Comparison of ENCODE assay signal across 1 cellular context in genomic region chr17:51435641-51436091, GRCh38.
TF ChIP-seq lines count a peak whose summit lies in the region.

No MANE protein-coding gene starts in this region.

TF ChIP-seq in HepG2, 621 proteins besides CTCF, POLR2A, EP300 and RAD21 (continued from another document and continues in another):
- TF ChIP-seq, protein P1, sequence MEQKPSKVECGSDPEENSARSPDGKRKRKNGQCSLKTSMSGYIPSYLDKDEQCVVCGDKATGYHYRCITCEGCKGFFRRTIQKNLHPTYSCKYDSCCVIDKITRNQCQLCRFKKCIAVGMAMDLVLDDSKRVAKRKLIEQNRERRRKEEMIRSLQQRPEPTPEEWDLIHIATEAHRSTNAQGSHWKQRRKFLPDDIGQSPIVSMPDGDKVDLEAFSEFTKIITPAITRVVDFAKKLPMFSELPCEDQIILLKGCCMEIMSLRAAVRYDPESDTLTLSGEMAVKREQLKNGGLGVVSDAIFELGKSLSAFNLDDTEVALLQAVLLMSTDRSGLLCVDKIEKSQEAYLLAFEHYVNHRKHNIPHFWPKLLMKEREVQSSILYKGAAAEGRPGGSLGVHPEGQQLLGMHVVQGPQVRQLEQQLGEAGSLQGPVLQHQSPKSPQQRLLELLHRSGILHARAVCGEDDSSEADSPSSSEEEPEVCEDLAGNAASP (CRISPR knock-in tag; IDR thresholded peaks at IDR 0.05; ENCODE audit: borderline replicate concordance) = peak; percentile 13; the same call in 1 of the 2 replicates
- peak; percentile 50; the same call in 1 of the 2 replicates for TF ChIP-seq THAP11 (CRISPR knock-in tag; IDR thresholded peaks at IDR 0.05)
- peak; percentile 69; the same call in 1 of the 2 replicates for TF ChIP-seq PITX1 (CRISPR knock-in tag; IDR thresholded peaks at IDR 0.05)
- TF ChIP-seq ZNF644 (CRISPR knock-in tag; IDR thresholded peaks at IDR 0.05; ENCODE audit: low read depth) = peak; percentile 95
- TF ChIP-seq, protein P2, sequence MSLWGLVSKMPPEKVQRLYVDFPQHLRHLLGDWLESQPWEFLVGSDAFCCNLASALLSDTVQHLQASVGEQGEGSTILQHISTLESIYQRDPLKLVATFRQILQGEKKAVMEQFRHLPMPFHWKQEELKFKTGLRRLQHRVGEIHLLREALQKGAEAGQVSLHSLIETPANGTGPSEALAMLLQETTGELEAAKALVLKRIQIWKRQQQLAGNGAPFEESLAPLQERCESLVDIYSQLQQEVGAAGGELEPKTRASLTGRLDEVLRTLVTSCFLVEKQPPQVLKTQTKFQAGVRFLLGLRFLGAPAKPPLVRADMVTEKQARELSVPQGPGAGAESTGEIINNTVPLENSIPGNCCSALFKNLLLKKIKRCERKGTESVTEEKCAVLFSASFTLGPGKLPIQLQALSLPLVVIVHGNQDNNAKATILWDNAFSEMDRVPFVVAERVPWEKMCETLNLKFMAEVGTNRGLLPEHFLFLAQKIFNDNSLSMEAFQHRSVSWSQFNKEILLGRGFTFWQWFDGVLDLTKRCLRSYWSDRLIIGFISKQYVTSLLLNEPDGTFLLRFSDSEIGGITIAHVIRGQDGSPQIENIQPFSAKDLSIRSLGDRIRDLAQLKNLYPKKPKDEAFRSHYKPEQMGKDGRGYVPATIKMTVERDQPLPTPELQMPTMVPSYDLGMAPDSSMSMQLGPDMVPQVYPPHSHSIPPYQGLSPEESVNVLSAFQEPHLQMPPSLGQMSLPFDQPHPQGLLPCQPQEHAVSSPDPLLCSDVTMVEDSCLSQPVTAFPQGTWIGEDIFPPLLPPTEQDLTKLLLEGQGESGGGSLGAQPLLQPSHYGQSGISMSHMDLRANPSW (CRISPR knock-in tag; IDR thresholded peaks at IDR 0.05; ENCODE audit: borderline replicate concordance) = no peak
- TF ChIP-seq AGO1 (IDR thresholded peaks at IDR 0.05; ENCODE audit: low read depth, low read length, poor library complexity, severe bottlenecking) = no peak
- TF ChIP-seq ZNF264 (CRISPR knock-in tag; IDR thresholded peaks at IDR 0.05) = 0 out of 2 replicates have a peak, but pooled peaks have one; percentile 28
- no peak for TF ChIP-seq ZNF251 (CRISPR knock-in tag; IDR thresholded peaks at IDR 0.05)
- no peak for TF ChIP-seq YEATS4 (CRISPR knock-in tag; IDR thresholded peaks at IDR 0.05; ENCODE audit: borderline replicate concordance)
- TF ChIP-seq NR2F6 (IDR thresholded peaks at IDR 0.05) = peak; percentile 58
- TF ChIP-seq NR2F6 (CRISPR knock-in tag; IDR thresholded peaks at IDR 0.05) = peak; percentile 53; the same call in 1 of the 2 replicates
- peak; percentile 30; the same call in 1 of the 2 replicates for TF ChIP-seq FOXA1 (IDR thresholded peaks at IDR 0.05)
- peak; percentile 84 for TF ChIP-seq FOXA1 (CRISPR knock-in tag; IDR thresholded peaks at IDR 0.05)
- 0 out of 2 replicates have a peak, but pooled peaks have one; percentile 49 for TF ChIP-seq HOXA3 (CRISPR knock-in tag; IDR thresholded peaks at IDR 0.05)
- no peak for TF ChIP-seq NONO (IDR thresholded peaks at IDR 0.05)
- peak; percentile 68 for TF ChIP-seq NONO (CRISPR knock-in tag; conservative IDR thresholded peaks at IDR 0.05)
- TF ChIP-seq, protein P3, sequence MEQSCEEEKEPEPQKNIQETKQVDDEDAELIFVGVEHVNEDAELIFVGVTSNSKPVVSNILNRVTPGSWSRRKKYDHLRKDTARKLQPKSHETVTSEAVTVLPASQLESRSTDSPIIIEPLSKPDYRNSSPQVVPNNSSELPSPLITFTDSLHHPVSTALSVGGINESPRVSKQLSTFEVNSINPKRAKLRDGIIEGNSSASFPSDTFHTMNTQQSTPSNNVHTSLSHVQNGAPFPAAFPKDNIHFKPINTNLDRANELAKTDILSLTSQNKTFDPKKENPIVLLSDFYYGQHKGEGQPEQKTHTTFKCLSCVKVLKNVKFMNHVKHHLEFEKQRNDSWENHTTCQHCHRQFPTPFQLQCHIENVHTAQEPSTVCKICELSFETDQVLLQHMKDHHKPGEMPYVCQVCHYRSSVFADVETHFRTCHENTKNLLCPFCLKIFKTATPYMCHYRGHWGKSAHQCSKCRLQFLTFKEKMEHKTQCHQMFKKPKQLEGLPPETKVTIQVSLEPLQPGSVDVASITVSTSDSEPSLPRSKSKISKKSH (CRISPR knock-in tag; IDR thresholded peaks at IDR 0.05; ENCODE audit: borderline replicate concordance) = no peak
- TF ChIP-seq NCOA2 (CRISPR knock-in tag; IDR thresholded peaks at IDR 0.05) = 0 out of 2 replicates have a peak, but pooled peaks have one; percentile 14
- TF ChIP-seq, protein P4, sequence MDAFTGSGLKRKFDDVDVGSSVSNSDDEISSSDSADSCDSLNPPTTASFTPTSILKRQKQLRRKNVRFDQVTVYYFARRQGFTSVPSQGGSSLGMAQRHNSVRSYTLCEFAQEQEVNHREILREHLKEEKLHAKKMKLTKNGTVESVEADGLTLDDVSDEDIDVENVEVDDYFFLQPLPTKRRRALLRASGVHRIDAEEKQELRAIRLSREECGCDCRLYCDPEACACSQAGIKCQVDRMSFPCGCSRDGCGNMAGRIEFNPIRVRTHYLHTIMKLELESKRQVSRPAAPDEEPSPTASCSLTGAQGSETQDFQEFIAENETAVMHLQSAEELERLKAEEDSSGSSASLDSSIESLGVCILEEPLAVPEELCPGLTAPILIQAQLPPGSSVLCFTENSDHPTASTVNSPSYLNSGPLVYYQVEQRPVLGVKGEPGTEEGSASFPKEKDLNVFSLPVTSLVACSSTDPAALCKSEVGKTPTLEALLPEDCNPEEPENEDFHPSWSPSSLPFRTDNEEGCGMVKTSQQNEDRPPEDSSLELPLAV (CRISPR knock-in tag; conservative IDR thresholded peaks at IDR 0.05; ENCODE audit: low read depth) = no peak
- no peak for TF ChIP-seq FOXC1 (CRISPR knock-in tag; IDR thresholded peaks at IDR 0.05; ENCODE audit: borderline replicate concordance)
- 0 out of 2 replicates have a peak, but pooled peaks have one; percentile 31 for TF ChIP-seq MEIS1 (CRISPR knock-in tag; IDR thresholded peaks at IDR 0.05; ENCODE audit: borderline replicate concordance)
- TF ChIP-seq SMC3 (IDR thresholded peaks at IDR 0.05; ENCODE audit: low read length) = no peak
- no peak; the same call in 1 of the 2 replicates for TF ChIP-seq ZNF619 (CRISPR knock-in tag; IDR thresholded peaks at IDR 0.05)
- no peak for TF ChIP-seq MAFK (conservative IDR thresholded peaks at IDR 0.05 in 1 of 2, IDR thresholded peaks at IDR 0.05 in 1 of 2; ENCODE audit: low read length in 2 of 2)
- 0 out of 2 replicates have a peak, but pooled peaks have one; percentile 43 for TF ChIP-seq ZNF792 (CRISPR knock-in tag; IDR thresholded peaks at IDR 0.05)
- TF ChIP-seq GATAD2A (CRISPR knock-in tag; IDR thresholded peaks at IDR 0.05) = peak; percentile 66; the same call in 1 of the 2 replicates
- TF ChIP-seq ZNF138 (CRISPR knock-in tag; IDR thresholded peaks at IDR 0.05; ENCODE audit: low read depth) = no peak
- TF ChIP-seq CAMTA2 (CRISPR knock-in tag; IDR thresholded peaks at IDR 0.05; ENCODE audit: borderline replicate concordance) = peak; percentile 73; the same call in 1 of the 2 replicates
- TF ChIP-seq RORA (CRISPR knock-in tag; IDR thresholded peaks at IDR 0.05) = no peak
- TF ChIP-seq KMT2A (CRISPR knock-in tag; IDR thresholded peaks at IDR 0.05) = no peak
- TF ChIP-seq ARNTL (CRISPR knock-in tag; IDR thresholded peaks at IDR 0.05) = no peak
- TF ChIP-seq ZNF33A (CRISPR knock-in tag; IDR thresholded peaks at IDR 0.05; ENCODE audit: borderline replicate concordance) = no peak
- no peak for TF ChIP-seq CHCHD3 (CRISPR knock-in tag; IDR thresholded peaks at IDR 0.05)
- TF ChIP-seq SAFB2 (CRISPR knock-in tag; IDR thresholded peaks at IDR 0.05; ENCODE audit: borderline replicate concordance, low read depth) = no peak
- no peak for TF ChIP-seq ZSCAN12 (CRISPR knock-in tag; IDR thresholded peaks at IDR 0.05)
- TF ChIP-seq FOXA3 (CRISPR knock-in tag; IDR thresholded peaks at IDR 0.05) = peak; percentile 86
- TF ChIP-seq WIZ (CRISPR knock-in tag; IDR thresholded peaks at IDR 0.05) = peak; percentile 84; the same call in 1 of the 2 replicates
- peak; percentile 84 for TF ChIP-seq ZBTB37 (CRISPR knock-in tag; IDR thresholded peaks at IDR 0.05)
- no peak for TF ChIP-seq CHD4 (IDR thresholded peaks at IDR 0.05; ENCODE audit: borderline replicate concordance, low read length)
- TF ChIP-seq CBX1 (IDR thresholded peaks at IDR 0.05; ENCODE audit: low read depth) = peak; percentile 50
- peak; percentile 97 for TF ChIP-seq XRCC5 (optimal IDR thresholded peaks at IDR 0.05; ENCODE audit: low read length)
- TF ChIP-seq, protein P5, sequence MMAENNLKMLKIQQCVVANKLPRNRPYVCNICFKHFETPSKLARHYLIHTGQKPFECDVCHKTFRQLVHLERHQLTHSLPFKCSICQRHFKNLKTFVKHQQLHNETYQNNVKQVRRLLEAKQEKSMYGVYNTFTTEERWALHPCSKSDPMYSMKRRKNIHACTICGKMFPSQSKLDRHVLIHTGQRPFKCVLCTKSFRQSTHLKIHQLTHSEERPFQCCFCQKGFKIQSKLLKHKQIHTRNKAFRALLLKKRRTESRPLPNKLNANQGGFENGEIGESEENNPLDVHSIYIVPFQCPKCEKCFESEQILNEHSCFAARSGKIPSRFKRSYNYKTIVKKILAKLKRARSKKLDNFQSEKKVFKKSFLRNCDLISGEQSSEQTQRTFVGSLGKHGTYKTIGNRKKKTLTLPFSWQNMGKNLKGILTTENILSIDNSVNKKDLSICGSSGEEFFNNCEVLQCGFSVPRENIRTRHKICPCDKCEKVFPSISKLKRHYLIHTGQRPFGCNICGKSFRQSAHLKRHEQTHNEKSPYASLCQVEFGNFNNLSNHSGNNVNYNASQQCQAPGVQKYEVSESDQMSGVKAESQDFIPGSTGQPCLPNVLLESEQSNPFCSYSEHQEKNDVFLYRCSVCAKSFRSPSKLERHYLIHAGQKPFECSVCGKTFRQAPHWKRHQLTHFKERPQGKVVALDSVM (CRISPR knock-in tag; IDR thresholded peaks at IDR 0.05) = no peak
- no peak for TF ChIP-seq IRF1 (CRISPR knock-in tag; IDR thresholded peaks at IDR 0.05; ENCODE audit: low read depth)
- peak; percentile 81; the same call in 1 of the 2 replicates for TF ChIP-seq ZNF331 (CRISPR knock-in tag; IDR thresholded peaks at IDR 0.05)
- TF ChIP-seq TIGD3 (CRISPR knock-in tag; IDR thresholded peaks at IDR 0.05; ENCODE audit: borderline replicate concordance) = no peak
- TF ChIP-seq HBP1 (CRISPR knock-in tag; IDR thresholded peaks at IDR 0.05; ENCODE audit: low read depth) = no peak
- no peak for TF ChIP-seq ZBTB3 (CRISPR knock-in tag; IDR thresholded peaks at IDR 0.05; ENCODE audit: borderline replicate concordance, low read depth)
- TF ChIP-seq ZNF33B (CRISPR knock-in tag; IDR thresholded peaks at IDR 0.05) = no peak
- TF ChIP-seq, protein P6, sequence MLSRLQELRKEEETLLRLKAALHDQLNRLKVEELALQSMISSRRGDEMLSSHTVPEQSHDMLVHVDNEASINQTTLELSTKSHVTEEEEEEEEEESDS (CRISPR knock-in tag; IDR thresholded peaks at IDR 0.05; ENCODE audit: borderline replicate concordance) = no peak
- no peak for TF ChIP-seq SRSF4 (IDR thresholded peaks at IDR 0.05; ENCODE audit: low read depth, low read length, poor library complexity, severe bottlenecking)
- TF ChIP-seq, protein P7, sequence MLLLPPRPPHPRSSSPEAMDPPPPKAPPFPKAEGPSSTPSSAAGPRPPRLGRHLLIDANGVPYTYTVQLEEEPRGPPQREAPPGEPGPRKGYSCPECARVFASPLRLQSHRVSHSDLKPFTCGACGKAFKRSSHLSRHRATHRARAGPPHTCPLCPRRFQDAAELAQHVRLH (CRISPR knock-in tag; IDR thresholded peaks at IDR 0.05; ENCODE audit: borderline replicate concordance, low read depth) = peak; percentile 81; the same call in 1 of the 2 replicates
- no peak for TF ChIP-seq ZNF75D (CRISPR knock-in tag; IDR thresholded peaks at IDR 0.05; ENCODE audit: borderline replicate concordance)
- TF ChIP-seq BCL6 (CRISPR knock-in tag; IDR thresholded peaks at IDR 0.05) = 0 out of 2 replicates have a peak, but pooled peaks have one; percentile 49
- no peak for TF ChIP-seq ZFP36L2 (CRISPR knock-in tag; IDR thresholded peaks at IDR 0.05)
- TF ChIP-seq CCAR2 (optimal IDR thresholded peaks at IDR 0.05; ENCODE audit: low read depth, low read length) = no peak
- TF ChIP-seq ZNF441 (CRISPR knock-in tag; IDR thresholded peaks at IDR 0.05; ENCODE audit: borderline replicate concordance) = peak; percentile 48; the same call in 1 of the 2 replicates
